18 cellular contexts compared by ENCODE assay signal in genomic region chr9:6818292-6818922, GRCh38.
A peak's percentile ranks its signal among the peaks of the same experiment; 100 is the strongest.
DNase-seq lines count a peak whose midpoint lies in the region; ATAC-seq and TF ChIP-seq lines count a peak whose summit lies in the region.
"Had no signal": no experiment of that assay in that cellular context is flagged by ENCODE, and none has a peak within 500 bp of the region (broad histone marks: within the 10 kb centered on the region; RNA-seq: fewer than 3 reads in every experiment).

No MANE protein-coding gene starts in this region.

- DNase-seq in NT2/D1 (ENCODE audit: low read depth, low spot score) (peak; percentile 11), colonic mucosa (peak; percentile 43), left lobe of liver (ENCODE audit: low spot score) (no peak), NCI-H69 (lab: John Stamatoyannopoulos, UW) (no peak), DMS53 (lab: John Stamatoyannopoulos, UW) (no peak), DMS153 (lab: John Stamatoyannopoulos, UW) (no peak)
- DNase-seq in stimulated activated naive CD8-positive, alpha-beta T cell treated with anti-CD3 and anti-CD28 coated beads, Interleukin-15, Interleukin-2, amounts not matched to agents 100 U/mL and 50 U/mL, for 24 hours = no peak
- DNase-seq: ACHN; CD4-positive, alpha-beta T cell; GF-D8; NCI-H1105; NCI-H146; NCI-H2029 treated with DMSO at 0.1 percent for 48 hours; NCI-H226; NCI-H510A treated with DMSO at 0.1 percent for 48 hours; NCI-H774; Peyer's patch had no signal

- H3K36me3 ChIP-seq in NT2/D1 (ENCODE audit: insufficient read depth, insufficient read length, low read length) (peaks cover 2% of the 10 kb centered on the region), colonic mucosa (no peaks in the 10 kb centered on the region)

- H3K9ac ChIP-seq in NT2/D1 (ENCODE audit: insufficient read length, low read depth) (no peak overlapping the region), colonic mucosa (ENCODE audit: low read depth in 2 of 2, low read length in 2 of 2) (no peak overlapping the region)
- H3K9ac ChIP-seq: BLaER1 had no signal

- H3K9me3 ChIP-seq in NT2/D1 (ENCODE audit: insufficient read depth, low read length) (no peaks in the 10 kb centered on the region), colonic mucosa (no peaks in the 10 kb centered on the region)
- H3K9me3 ChIP-seq: Peyer's patch had no signal

- no peak overlapping the region for H3K4me3 ChIP-seq in NT2/D1 (ENCODE audit: insufficient read length, low read depth)
- no peak overlapping the region for H3K4me3 ChIP-seq in colonic mucosa
- H3K4me3 ChIP-seq: BLaER1, Peyer's patch had no signal

- H3K4me1 ChIP-seq in NT2/D1 (ENCODE audit: insufficient read depth, insufficient read length) (no peaks in the 10 kb centered on the region), colonic mucosa (peaks cover 7% of the 10 kb centered on the region)
- H3K4me1 ChIP-seq: BLaER1 had no signal

- ATAC-seq in left lobe of liver = peak; percentile 27
- no peak for ATAC-seq in stimulated activated naive CD8-positive, alpha-beta T cell treated with anti-CD3 and anti-CD28 coated beads, Interleukin-15, Interleukin-2, amounts not matched to agents 100 U/mL and 50 U/mL, for 24 hours

- H3K27ac ChIP-seq in colonic mucosa = peak overlapping the region; percentile 61
- H3K27ac ChIP-seq: BLaER1 had no signal

- no peak for TF ChIP-seq CTCF in colonic mucosa (IDR thresholded peaks at IDR 0.05)

- H3K27me3 ChIP-seq in NT2/D1 (ENCODE audit: insufficient read depth, insufficient read length) (no peaks in the 10 kb centered on the region), colonic mucosa (no peaks in the 10 kb centered on the region)
- H3K27me3 ChIP-seq: BLaER1, Peyer's patch had no signal

- intact Hi-C loops in colonic mucosa (cut with DNase I) = no loop called here

Comparison
In these comparisons a context has a peak if more than half of its experiments do, and no peak if none do; other contexts are left out.
1. DNase-seq: peak in NT2/D1 (single experiment) and colonic mucosa (single experiment); none in left lobe of liver (single experiment), NCI-H69 (single experiment), DMS53 (single experiment), stimulated activated naive CD8-positive, alpha-beta T cell treated with anti-CD3 and anti-CD28 coated beads, Interleukin-15, Interleukin-2, amounts not matched to agents 100 U/mL and 50 U/mL, for 24 hours (single experiment) and DMS153 (single experiment).